18 cellular contexts compared by ENCODE assay signal in genomic region chr21:34992180-34992579, GRCh38.
"Had no signal": no experiment of that assay in that cellular context is flagged by ENCODE, and none has a peak within 500 bp of the region (broad histone marks: within the 10 kb centered on the region; RNA-seq: fewer than 3 reads in every experiment).

No MANE protein-coding gene starts in this region.

- H3K9me3 ChIP-seq: heart right ventricle, tibial artery had no signal

- H3K27ac ChIP-seq: heart right ventricle, neural progenitor cell, tibial artery had no signal

- ATAC-seq: activated T-helper 17 cell treated with anti-CD3 and anti-CD28 coated beads, Interleukin-2, amount 50 U/mL, for 72 hours; WTC11 had no signal

- H3K36me3 Mint-ChIP-seq: neural progenitor cell, WTC11 had no signal

- H3K4me3 Mint-ChIP-seq: activated naive CD8-positive, alpha-beta T cell treated with anti-CD3 and anti-CD28 coated beads for 36 hours; dendritic cell treated with granulocyte-macrophage colony-stimulating factor and Interleukin-4, amounts not matched to agents 40 ng/mL and 50 ng/mL, for 4 days; memory B cell; neural progenitor cell; stimulated activated naive CD8-positive, alpha-beta T cell treated with anti-CD3 and anti-CD28 coated beads, Interleukin-15, Interleukin-2, amounts not matched to agents 100 ng/mL and 50 ng/mL, for 24 hours; T-helper 1 cell treated with Interleukin-12 subunit alpha and Interleukin-12 subunit beta and Interleukin-4 antibody, amounts not matched to agents 30 μg/mL and 1 μg/mL, for 36 hours; WTC11 had no signal

- H3K9me3 Mint-ChIP-seq: activated naive CD8-positive, alpha-beta T cell treated with anti-CD3 and anti-CD28 coated beads for 36 hours; activated T-helper 17 cell treated with anti-CD3 and anti-CD28 coated beads, Interleukin-2, amount 50 U/mL, for 72 hours; dendritic cell treated with granulocyte-macrophage colony-stimulating factor and Interleukin-4, amounts not matched to agents 40 ng/mL and 50 ng/mL, for 4 days; memory B cell; neural progenitor cell; stimulated activated naive CD8-positive, alpha-beta T cell treated with anti-CD3 and anti-CD28 coated beads, Interleukin-15, Interleukin-2, amounts not matched to agents 100 ng/mL and 50 ng/mL, for 24 hours; T-helper 1 cell treated with Interleukin-12 subunit alpha and Interleukin-12 subunit beta and Interleukin-4 antibody, amounts not matched to agents 30 μg/mL and 1 μg/mL, for 36 hours; WTC11 had no signal

- H3K27me3 ChIP-seq: tibial artery had no signal

- H3K9ac ChIP-seq: neural progenitor cell had no signal

- H3K27me3 Mint-ChIP-seq: activated naive CD8-positive, alpha-beta T cell treated with anti-CD3 and anti-CD28 coated beads for 36 hours; activated T-helper 17 cell treated with anti-CD3 and anti-CD28 coated beads, Interleukin-2, amount 50 U/mL, for 72 hours; dendritic cell treated with granulocyte-macrophage colony-stimulating factor and Interleukin-4, amounts not matched to agents 40 ng/mL and 50 ng/mL, for 4 days; memory B cell; stimulated activated naive CD8-positive, alpha-beta T cell treated with anti-CD3 and anti-CD28 coated beads, Interleukin-15, Interleukin-2, amounts not matched to agents 100 ng/mL and 50 ng/mL, for 24 hours had no signal

- H3K27ac Mint-ChIP-seq: activated naive CD8-positive, alpha-beta T cell treated with anti-CD3 and anti-CD28 coated beads for 36 hours; memory B cell; neural progenitor cell; stimulated activated naive CD8-positive, alpha-beta T cell treated with anti-CD3 and anti-CD28 coated beads, Interleukin-15, Interleukin-2, amounts not matched to agents 100 ng/mL and 50 ng/mL, for 24 hours; T-helper 1 cell treated with Interleukin-12 subunit alpha and Interleukin-12 subunit beta and Interleukin-4 antibody, amounts not matched to agents 30 μg/mL and 1 μg/mL, for 36 hours; WTC11 had no signal

- H3K4me2 ChIP-seq: neural progenitor cell had no signal

- DNase-seq: activated naive CD4-positive, alpha-beta T cell treated with Interleukin-2 at 50 U/mL for 16 hours; activated naive CD8-positive, alpha-beta T cell treated with anti-CD3 and anti-CD28 coated beads for 36 hours; activated T-cell treated with anti-CD3 and anti-CD28 coated beads, Interleukin-2, amount 50 U/mL, for 1 hour; effector CD8-positive, alpha-beta T cell; islet precursor cell; retina; stimulated activated CD4-positive, alpha-beta T cell treated with anti-CD3 and anti-CD28 coated beads, Interleukin-2, amount 100 ng/mL, for 48 hours; stimulated activated CD8-positive, alpha-beta memory T cell treated with anti-CD3 and anti-CD28 coated beads, Interleukin-4, amount 100 ng/mL, for 48 hours; T1000 had no signal

- H3K36me3 ChIP-seq: heart right ventricle, neural progenitor cell, tibial artery had no signal

- H3K4me3 ChIP-seq: heart right ventricle, neural progenitor cell, tibial artery had no signal
